Comparison of ENCODE assay signal across 12 cellular contexts in the genomic region with DNA sequence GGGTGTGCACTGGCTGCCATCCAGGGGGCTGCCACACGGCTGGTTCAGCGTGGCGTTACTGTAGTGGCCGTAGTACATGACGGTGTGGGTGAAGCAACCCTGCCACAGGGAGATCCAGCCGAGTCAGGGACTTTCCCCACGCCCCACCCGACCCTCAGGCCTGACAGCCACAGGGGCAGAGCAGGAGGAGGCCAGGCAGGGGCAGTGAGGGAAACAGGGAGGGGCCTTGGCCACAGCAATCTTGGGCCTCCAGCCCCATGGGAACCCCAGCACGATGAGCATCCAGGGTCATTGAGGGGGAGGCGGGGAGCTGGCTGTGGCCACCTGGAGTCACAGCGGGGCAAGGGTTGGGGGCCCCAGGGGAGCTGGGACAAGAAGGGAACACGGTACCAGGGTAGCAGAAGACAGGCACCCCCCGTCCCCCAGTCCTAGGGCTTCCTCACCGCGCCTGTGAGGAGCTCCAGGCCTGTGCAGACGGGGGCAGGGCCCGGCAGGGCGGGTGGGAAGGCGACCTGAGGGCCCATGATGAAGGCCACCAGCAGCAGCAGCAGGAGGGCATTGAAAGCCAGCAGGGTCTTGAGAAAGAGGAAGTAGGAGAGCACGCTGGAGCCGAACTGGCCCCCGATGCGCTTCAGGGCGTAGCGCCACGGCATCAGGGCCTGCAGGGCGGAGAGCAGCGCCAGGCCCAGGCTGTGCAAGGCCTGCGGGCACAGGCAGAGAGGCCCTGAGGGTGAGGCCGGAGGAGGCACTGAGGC. TPM values are rescaled to one million over a fixed set of nuclear protein-coding genes. Genes with fewer than 3 reads are reported as not detected.
DNase-seq lines count a peak whose midpoint lies in the region; ATAC-seq and TF ChIP-seq lines count a peak whose summit lies in the region.
"Had no signal": no experiment of that assay in that cellular context is flagged by ENCODE, and none has a peak within 500 bp of the region (broad histone marks: within the 10 kb centered on the region; RNA-seq: fewer than 3 reads in every experiment).

No MANE protein-coding gene starts in this region.

- TF ChIP-seq EP300 in upper lobe of left lung (IDR thresholded peaks at IDR 0.05), result no peak

- peak overlapping the region; percentile 82 for H3K4me3 ChIP-seq in left ventricle myocardium inferior
- no peak overlapping the region for H3K4me3 ChIP-seq in right atrium auricular region
- H3K4me3 ChIP-seq in NB4 (ENCODE audit: low read depth, low read length), result peak overlapping the region; percentile 27
- no peak overlapping the region for H3K4me3 ChIP-seq in dorsolateral prefrontal cortex
- H3K4me3 ChIP-seq in upper lobe of left lung, result no peak overlapping the region
- H3K4me3 ChIP-seq: hepatocyte, prostate gland had no signal

- H3K27ac ChIP-seq in left ventricle myocardium inferior (replicated peaks) (peak overlapping the region; percentile 93), right atrium auricular region (peak overlapping the region in 1 of 2 donors; percentile 83), dorsolateral prefrontal cortex (peak overlapping the region in 51 of 59 donors; percentile 33 to 100 (median 99)), upper lobe of left lung (peak overlapping the region in 3 of 4 donors; percentile 60 to 88 (median 88))
- H3K27ac ChIP-seq: C4-2B, hepatocyte had no signal

- ATAC-seq in upper lobe of left lung (ENCODE audit: low FRiP score in 2 of 2) (peak in 1 of 2 donors; percentile 5), GM18873 (IDR thresholded peaks at IDR 0.05; ENCODE audit: low FRiP score, unreplicated experiment) (no peak), GM21515 (IDR thresholded peaks at IDR 0.05; ENCODE audit: unreplicated experiment) (no peak)
- ATAC-seq: SK-N-SH treated with all-trans-retinoic acid at 6 μM for 48 hours had no signal

- TF ChIP-seq CTCF in left ventricle myocardium inferior (IDR thresholded peaks at IDR 0.05; ENCODE audit: borderline replicate concordance) (no peak), right atrium auricular region (IDR thresholded peaks at IDR 0.05) (no peak), NB4 (IDR thresholded peaks at IDR 0.05; ENCODE audit: low read depth, low read length) (no peak), dorsolateral prefrontal cortex (IDR thresholded peaks at IDR 0.05 in 54 of 56, conservative IDR thresholded peaks at IDR 0.05 in 2 of 56; ENCODE audit: low read depth in 1 of 56, partially characterized antibody in 56 of 56) (no peak), upper lobe of left lung (IDR thresholded peaks at IDR 0.05) (no peak)

- WGBS in upper lobe of left lung, 2 donors, result 72 to 73% methylated on average over 14 to 28 of the region's 30 CpGs

- DNase-seq in left ventricle myocardium inferior (no peak), right atrium auricular region (ENCODE audit: low spot score) (no peak), NB4 (ENCODE audit: low read depth) (peak; percentile 97), dorsolateral prefrontal cortex (no peak), upper lobe of left lung (peak; percentile 40 to 86), NCI-H2171 (lab: John Stamatoyannopoulos, UW) (no peak)

- peaks cover 57% of the 10 kb centered on the region for H3K36me3 ChIP-seq in left ventricle myocardium inferior
- peaks cover 21% of the 10 kb centered on the region for H3K36me3 ChIP-seq in right atrium auricular region
- peaks cover 17 to 61% (median 57%) of the 10 kb centered on the region in 4 donors for H3K36me3 ChIP-seq in upper lobe of left lung
- H3K36me3 ChIP-seq: prostate gland had no signal

- H3K4me1 ChIP-seq in left ventricle myocardium inferior (peaks cover 63% of the 10 kb centered on the region), right atrium auricular region (peaks cover 2 to 51% of the 10 kb centered on the region in 2 donors), upper lobe of left lung (peaks cover 32 to 64% (median 54%) of the 10 kb centered on the region in 4 donors)

- no peak for TF ChIP-seq POLR2A in NB4 (IDR thresholded peaks at IDR 0.05; ENCODE audit: extremely low read depth, insufficient read length)
- no peak for TF ChIP-seq POLR2A in upper lobe of left lung (IDR thresholded peaks at IDR 0.05)

- intact Hi-C loops in left ventricle myocardium inferior (cut with micrococcal nuclease), result no loop called here
- intact Hi-C loops in dorsolateral prefrontal cortex (cut with DNase I), result no loop called here

- H3K9me3 ChIP-seq in left ventricle myocardium inferior (replicated peaks), result no peaks in the 10 kb centered on the region
- H3K9me3 ChIP-seq in right atrium auricular region, result no peaks in the 10 kb centered on the region
- no peaks in the 10 kb centered on the region for H3K9me3 ChIP-seq in upper lobe of left lung
- H3K9me3 ChIP-seq: prostate gland had no signal

- no peaks in the 10 kb centered on the region for H3K27me3 ChIP-seq in left ventricle myocardium inferior (ENCODE audit: low read depth)
- no peaks in the 10 kb centered on the region for H3K27me3 ChIP-seq in right atrium auricular region
- H3K27me3 ChIP-seq in dorsolateral prefrontal cortex, result peaks cover 0 to 9% (median 0%) of the 10 kb centered on the region in 45 donors
- no peaks in the 10 kb centered on the region for H3K27me3 ChIP-seq in upper lobe of left lung
- H3K27me3 ChIP-seq: hepatocyte had no signal

RNA-seq across cellular contexts. Expression of a gene that starts 4.3 kb away (rescaled TPM):
- total RNA-seq in left ventricle myocardium inferior (39.5 TPM), right atrium auricular region (10 to 100 TPM in 1 of 2 donors, 1 to 10 TPM in 1; 7.5 to 41.3 TPM), dorsolateral prefrontal cortex (100 to 1,000 TPM in 45 of 120 experiments, 10 to 100 TPM in 75; 17.3 to 352 (median 81.1) TPM), upper lobe of left lung (100 to 1,000 TPM in 5 of 6 donors, 10 to 100 TPM in 1; 51.4 to 216 (median 195) TPM)

RNA-seq across cellular contexts. Expression of a gene that starts 6.3 kb away (rescaled TPM):
- total RNA-seq in left ventricle myocardium inferior (1.3 TPM), right atrium auricular region (1 to 10 TPM; 1.0 to 2.6 TPM), dorsolateral prefrontal cortex (10 to 100 TPM in 18 of 120 experiments, 1 to 10 TPM in 101, under 1 TPM in 1; 0.90 to 20.9 (median 6.7) TPM), upper lobe of left lung (10 to 100 TPM; 10.8 to 65.0 (median 33.8) TPM)

RNA-seq across cellular contexts. Expression of a gene that starts 21.9 kb away (rescaled TPM):
- total RNA-seq in left ventricle myocardium inferior (not detected), right atrium auricular region (not detected), dorsolateral prefrontal cortex (1 to 10 TPM in 2 of 120 experiments, under 1 TPM in 9, not detected in 109; 0.18 to 1.9 (median 0.31) TPM), upper lobe of left lung (1 to 10 TPM in 1 of 6 donors, under 1 TPM in 2, not detected in 3; 0.46 to 1.1 (median 0.54) TPM)
- total RNA-seq: prostate gland had no signal

RNA-seq across cellular contexts. Expression of a gene that starts 44.1 kb away (rescaled TPM):
- total RNA-seq in left ventricle myocardium inferior, result 86.9 TPM
- total RNA-seq in right atrium auricular region, result 100 to 1,000 TPM in 1 of 2 donors, 10 to 100 TPM in 1; 52.8 to 129 TPM
- 100 to 1,000 TPM in 3 of 120 experiments, 10 to 100 TPM in 117; 19.6 to 122 (median 45.6) TPM for total RNA-seq in dorsolateral prefrontal cortex
- total RNA-seq in upper lobe of left lung, result 100 to 1,000 TPM; 110 to 265 (median 179) TPM

Comparison
In these comparisons a context has a peak if more than half of its experiments do, and no peak if none do; other contexts are left out.
1. H3K4me3 ChIP-seq: peak in left ventricle myocardium inferior (single experiment) and NB4 (single experiment); none in right atrium auricular region (0 of 2), dorsolateral prefrontal cortex (0 of 59) and upper lobe of left lung (0 of 4).
2. DNase-seq: peak in NB4 (single experiment) and upper lobe of left lung (2 of 2); none in left ventricle myocardium inferior (single experiment), right atrium auricular region (single experiment), dorsolateral prefrontal cortex (0 of 10) and NCI-H2171 (single experiment).